19 cellular contexts compared by ENCODE assay signal in the genomic region with DNA sequence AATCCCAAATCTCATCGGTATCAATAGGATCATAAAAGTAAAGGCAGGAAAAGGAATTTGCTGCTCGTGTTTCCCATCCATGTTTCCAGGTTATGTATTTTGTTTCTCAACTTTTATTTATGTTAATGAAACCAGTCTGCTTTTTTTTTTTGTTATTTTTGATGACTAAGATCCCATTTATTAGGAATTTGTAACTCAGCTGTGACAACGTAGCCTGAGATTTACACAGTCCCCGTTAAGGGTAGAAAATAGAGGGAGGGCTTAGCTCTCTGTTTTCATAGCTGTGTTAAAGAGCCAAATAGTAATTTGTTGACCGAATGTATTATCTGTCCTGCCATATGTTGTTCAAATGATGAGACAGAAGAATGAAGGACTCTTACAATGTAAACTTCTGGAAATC.
"Had no signal": no experiment of that assay in that cellular context is flagged by ENCODE, and none has a peak within 500 bp of the region (broad histone marks: within the 10 kb centered on the region; RNA-seq: fewer than 3 reads in every experiment).

No MANE protein-coding gene starts in this region.

- H3K9me3 ChIP-seq: body of pancreas had no signal

- H3K4me3 ChIP-seq: body of pancreas, coronary artery, sigmoid colon, tibial nerve had no signal

- H3K27me3 ChIP-seq: body of pancreas, sigmoid colon, tibial nerve had no signal

- H3K4me3 Mint-ChIP-seq: activated CD4-positive, alpha-beta T cell treated with anti-CD3 and anti-CD28 coated beads for 36 hours; activated naive CD8-positive, alpha-beta T cell; activated T-helper 1 cell treated with anti-CD3 and anti-CD28 coated beads, Interleukin-12 subunit alpha, Interleukin-12 subunit beta, Interleukin-2, Interleukin-4 antibody, amounts not matched to agents 30 ng/mL and 10 ng/mL and 1 ng/mL, durations not matched to agents 14 hours and 24 hours and 36 hours; T-helper 2 cell treated with Interferon-gamma antibody and Interleukin-4, amounts not matched to agents 5 μg/mL and 100 μg/mL, for 36 hours; WTC11 had no signal

- H3K36me3 ChIP-seq: sigmoid colon had no signal

- H3K27ac Mint-ChIP-seq: activated CD4-positive, alpha-beta T cell treated with anti-CD3 and anti-CD28 coated beads for 36 hours; activated naive CD8-positive, alpha-beta T cell; activated T-helper 1 cell treated with anti-CD3 and anti-CD28 coated beads, Interleukin-12 subunit alpha, Interleukin-12 subunit beta, Interleukin-2, Interleukin-4 antibody, amounts not matched to agents 30 ng/mL and 10 ng/mL and 1 ng/mL, durations not matched to agents 14 hours and 24 hours and 36 hours; T-helper 2 cell treated with Interferon-gamma antibody and Interleukin-4, amounts not matched to agents 5 μg/mL and 100 μg/mL, for 36 hours; WTC11 had no signal

- DNase-seq: activated CD4-positive, alpha-beta T cell treated with anti-CD3 and anti-CD28 coated beads for 36 hours; activated CD4-positive, alpha-beta T cell treated with anti-CD3 and anti-CD28 coated beads, Interleukin-2, amount 50 U/mL, for 48 hours; activated gamma-delta T cell treated with Interleukin-2 at 50 U/mL for 16 hours; amygdala; body of pancreas; caudate nucleus; erythroblast; mesendoderm; naive thymus-derived CD8-positive, alpha-beta T cell; sigmoid colon; stimulated activated CD4-positive, alpha-beta T cell treated with anti-CD3 and anti-CD28 coated beads, Interleukin-2, amount 100 ng/mL, for 24 hours; stimulated activated naive CD4-positive, alpha-beta T cell treated with Interleukin-2 at 50 U/mL for 16 hours; SW 1271 had no signal

- H3K9me3 Mint-ChIP-seq: WTC11 had no signal

- H3K36me3 Mint-ChIP-seq: WTC11 had no signal

- H3K27me3 Mint-ChIP-seq: activated CD4-positive, alpha-beta T cell treated with anti-CD3 and anti-CD28 coated beads for 36 hours; activated naive CD8-positive, alpha-beta T cell; naive thymus-derived CD8-positive, alpha-beta T cell had no signal

- H3K4me1 ChIP-seq: body of pancreas had no signal

- ATAC-seq: activated CD4-positive, alpha-beta T cell treated with anti-CD3 and anti-CD28 coated beads for 36 hours; body of pancreas; naive thymus-derived CD8-positive, alpha-beta T cell; WTC11 had no signal
